ENCODE assay signal across 1 cellular context in the genomic region with DNA sequence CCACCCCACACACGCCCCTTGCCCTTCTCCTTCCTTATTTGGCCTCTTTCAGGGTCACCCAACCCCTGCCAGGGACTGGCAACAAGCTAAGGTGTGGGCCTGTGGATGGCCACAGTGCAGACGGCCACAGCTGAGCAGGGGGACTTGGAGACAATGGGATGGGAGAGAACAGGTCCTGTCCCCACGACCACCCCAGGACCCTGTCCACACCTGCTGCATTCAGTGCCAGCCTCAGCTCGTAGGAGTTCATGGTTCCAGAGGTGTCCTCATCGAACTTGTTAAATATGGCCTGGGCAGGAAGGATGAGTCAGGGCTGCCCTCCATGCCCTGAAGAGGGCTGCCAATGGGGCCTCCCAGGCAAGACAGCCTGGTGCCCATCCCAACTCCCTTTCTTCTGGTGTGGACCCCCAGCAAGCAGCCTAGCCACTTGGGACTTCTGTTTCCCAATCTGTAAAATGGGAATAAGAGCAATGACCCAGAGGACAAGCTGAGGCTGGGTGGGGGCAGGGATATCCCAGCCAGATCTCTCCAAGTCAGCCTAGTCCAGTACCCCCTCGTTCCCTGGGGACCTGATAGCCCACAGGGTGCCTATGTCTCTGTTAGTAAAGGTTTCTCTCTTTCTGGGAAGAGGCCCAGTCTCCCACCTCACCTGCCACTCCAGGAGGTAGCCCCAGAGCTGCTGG.
TF ChIP-seq lines count a peak whose summit lies in the region.

No MANE protein-coding gene starts in this region.

TF ChIP-seq in SK-N-SH, 30 proteins besides CTCF, POLR2A, EP300 and RAD21 (continued from another document):
- TF ChIP-seq, protein P1, sequence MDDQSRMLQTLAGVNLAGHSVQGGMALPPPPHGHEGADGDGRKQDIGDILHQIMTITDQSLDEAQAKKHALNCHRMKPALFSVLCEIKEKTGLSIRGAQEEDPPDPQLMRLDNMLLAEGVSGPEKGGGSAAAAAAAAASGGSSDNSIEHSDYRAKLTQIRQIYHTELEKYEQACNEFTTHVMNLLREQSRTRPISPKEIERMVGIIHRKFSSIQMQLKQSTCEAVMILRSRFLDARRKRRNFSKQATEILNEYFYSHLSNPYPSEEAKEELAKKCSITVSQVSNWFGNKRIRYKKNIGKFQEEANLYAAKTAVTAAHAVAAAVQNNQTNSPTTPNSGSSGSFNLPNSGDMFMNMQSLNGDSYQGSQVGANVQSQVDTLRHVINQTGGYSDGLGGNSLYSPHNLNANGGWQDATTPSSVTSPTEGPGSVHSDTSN (IDR thresholded peaks at IDR 0.05): no peak
- TF ChIP-seq REST (IDR thresholded peaks at IDR 0.05; ENCODE audit: low read depth, low read length): no peak
- TF ChIP-seq POLR2AphosphoS5 (IDR thresholded peaks at IDR 0.05; ENCODE audit: low read depth, low read length): peak; percentile 38
